In genomic region chr1:155324717-155325595, GRCh38 we compare ENCODE assay signal across 8 cellular contexts. TPM values are rescaled to one million over a fixed set of nuclear protein-coding genes. Genes with fewer than 3 reads are reported as not detected.
DNase-seq lines count a peak whose midpoint lies in the region; ATAC-seq and TF ChIP-seq lines count a peak whose summit lies in the region.

No MANE protein-coding gene starts in this region.

- CTCF ChIA-PET in Panc1 (lab: Charles Lee): interaction anchor here (3.5 kb wide), 1 partner anchor 74 kb away, joined by 34 read pairs; no protein-coding TSS in a partner anchor

- H3K9me3 Mint-ChIP-seq in stimulated activated effector memory CD8-positive, alpha-beta T cell treated with anti-CD3 and anti-CD28 coated beads, Interleukin-12 subunit alpha, Interleukin-12 subunit beta, amount 100 ng/mL, for 72 hours: no peaks in the 10 kb centered on the region

- H3K27ac ChIP-seq in HL-60 (replicated peaks) (peak overlapping the region; percentile 87), Panc1 (ENCODE audit: low read length) (peak overlapping the region; percentile 95), caudate nucleus (ENCODE audit: low read depth, low read length) (peak overlapping the region; percentile 97)

- H3K27ac Mint-ChIP-seq in stimulated activated effector memory CD8-positive, alpha-beta T cell treated with anti-CD3 and anti-CD28 coated beads, Interleukin-12 subunit alpha, Interleukin-12 subunit beta, amount 100 ng/mL, for 72 hours: peak overlapping the region; percentile 94

- H3K36me3 ChIP-seq in Panc1 (ENCODE audit: control insufficient read depth, insufficient read depth, low read length) (no peaks in the 10 kb centered on the region; the same call in none of the 2 replicates), kidney epithelial cell (ENCODE audit: control insufficient read depth, insufficient read depth, low read length) (no peaks in the 10 kb centered on the region)

- peaks cover 42% of the 10 kb centered on the region for H3K4me1 Mint-ChIP-seq in stimulated activated effector memory CD8-positive, alpha-beta T cell treated with anti-CD3 and anti-CD28 coated beads, Interleukin-12 subunit alpha, Interleukin-12 subunit beta, amount 100 ng/mL, for 72 hours

- peaks cover 47% of the 10 kb centered on the region for H3K36me3 Mint-ChIP-seq in stimulated activated effector memory CD8-positive, alpha-beta T cell treated with anti-CD3 and anti-CD28 coated beads, Interleukin-12 subunit alpha, Interleukin-12 subunit beta, amount 100 ng/mL, for 72 hours

- peaks cover 40% of the 10 kb centered on the region for H3K4me1 ChIP-seq in Panc1 (ENCODE audit: control insufficient read depth, insufficient read depth, low read length)

- H3K4me3 ChIP-seq in HL-60 (replicated peaks; ENCODE audit: insufficient read depth, low read length) (peak overlapping the region; percentile 94), Panc1 (ENCODE audit: low read depth in 2 of 2, low read length in 2 of 2) (peak overlapping the region; percentile 92 to 96), kidney epithelial cell (ENCODE audit: low read depth, low read length) (peak overlapping the region; percentile 90)

- ATAC-seq in Panc1 (peak; percentile 28), GM19328 (IDR thresholded peaks at IDR 0.05; ENCODE audit: unreplicated experiment) (no peak), GM21515 (IDR thresholded peaks at IDR 0.05; ENCODE audit: unreplicated experiment) (no peak)
- ATAC-seq in stimulated activated effector memory CD8-positive, alpha-beta T cell treated with anti-CD3 and anti-CD28 coated beads, Interleukin-12 subunit alpha, Interleukin-12 subunit beta, amount 100 ng/mL, for 72 hours: no peak

- TF ChIP-seq CTCF in HL-60 (IDR thresholded peaks at IDR 0.05; ENCODE audit: insufficient read depth, low read length): peak; percentile 22
- TF ChIP-seq CTCF in Panc1 (IDR thresholded peaks at IDR 0.05): peak; percentile 79; the same call in 1 of the 2 replicates
- peak; percentile 61 for TF ChIP-seq CTCF in kidney epithelial cell (IDR thresholded peaks at IDR 0.05; ENCODE audit: insufficient read depth, low read length, poor library complexity, severe bottlenecking)

- H3K4me3 Mint-ChIP-seq in stimulated activated effector memory CD8-positive, alpha-beta T cell treated with anti-CD3 and anti-CD28 coated beads, Interleukin-12 subunit alpha, Interleukin-12 subunit beta, amount 100 ng/mL, for 72 hours: peak overlapping the region; percentile 82

- TSS peak; percentile 59 for BruUV-seq in Panc1 (replicated peaks; lab: Mats Ljungman, UMichigan)

- DNase-seq in DMS79 (lab: John Stamatoyannopoulos, UW): peak; percentile 8
- peak in 1 of 2 experiments; percentile 39 for DNase-seq in HL-60 (ENCODE audit: low read depth in 1 of 2, low spot score in 1 of 2)
- DNase-seq in Panc1 (ENCODE audit: low read depth, low spot score): no peak
- peak in 3 of 61 donors; percentile 31 to 63 (median 40) for DNase-seq in caudate nucleus (lab: John Stamatoyannopoulos, UW)
- DNase-seq in kidney epithelial cell (ENCODE audit: low read depth): no peak
- no peak for DNase-seq in stimulated activated effector memory CD8-positive, alpha-beta T cell treated with anti-CD3 and anti-CD28 coated beads, Interleukin-12 subunit alpha, Interleukin-12 subunit beta, amount 100 ng/mL, for 72 hours (ENCODE audit: low spot score in 2 of 2)

- H3K27me3 ChIP-seq in HL-60 (ENCODE audit: insufficient read depth, poor library complexity, severe bottlenecking): no peaks in the 10 kb centered on the region
- H3K27me3 ChIP-seq in Panc1 (ENCODE audit: control insufficient read depth, insufficient read depth, low read length): no peaks in the 10 kb centered on the region
- H3K27me3 ChIP-seq in kidney epithelial cell (ENCODE audit: control insufficient read depth, insufficient read depth, low read length): no peaks in the 10 kb centered on the region

- H3K9me3 ChIP-seq in Panc1 (ENCODE audit: control insufficient read depth, insufficient read depth, low read depth, low read length): no peaks in the 10 kb centered on the region

- POLR2A ChIA-PET in Panc1 (lab: Charles Lee): interaction anchor here (0.9 kb wide), 1 partner anchor 115 kb away, joined by 3 read pairs; no protein-coding TSS in a partner anchor

- in situ Hi-C loops in Panc1 (cut with HindIII; ENCODE audit: low pct_unique_long_range_greater_than_20kb, low sequenced_read_pairs): no loop called here

- intact Hi-C loops in Panc1 (cut with micrococcal nuclease; ENCODE audit: unreplicated experiment): no loop called here

RNA-seq across cellular contexts. Expression of gene RUSC1, which starts 4.3 kb away (rescaled TPM):
- total RNA-seq in Panc1 (2021; ENCODE audit: unreplicated experiment) (77.9 TPM), kidney epithelial cell (38.1 and 38.3 TPM in 2 replicates)
- polyA plus RNA-seq in Panc1 (2012; ENCODE audit: insufficient read length): 72.9 TPM

RNA-seq across cellular contexts. Expression of gene FDPS, which starts 16.3 kb away (rescaled TPM):
- 255 TPM for total RNA-seq in Panc1 (2021; ENCODE audit: unreplicated experiment)
- polyA plus RNA-seq in Panc1 (2012; ENCODE audit: insufficient read length): 170 TPM
- total RNA-seq in kidney epithelial cell: 248 and 271 TPM in 2 replicates

RNA-seq across cellular contexts. Expression of gene PKLR, which starts 23.7 kb away (rescaled TPM):
- 0.13 TPM for total RNA-seq in Panc1 (2021; ENCODE audit: unreplicated experiment)
- polyA plus RNA-seq in Panc1 (2012; ENCODE audit: insufficient read length): not detected
- not detected in 2 replicates for total RNA-seq in kidney epithelial cell

RNA-seq across cellular contexts. Expression of gene HCN3, which starts 47.7 kb away (rescaled TPM):
- 7.8 TPM for total RNA-seq in Panc1 (2021; ENCODE audit: unreplicated experiment)
- polyA plus RNA-seq in Panc1 (2012; ENCODE audit: insufficient read length): 8.6 TPM
- total RNA-seq in kidney epithelial cell: 2.8 and 3.8 TPM in 2 replicates

RNA-seq across cellular contexts. Expression of gene CLK2, which starts 51.7 kb away (rescaled TPM):
- total RNA-seq in Panc1 (2021; ENCODE audit: unreplicated experiment): 43.6 TPM
- polyA plus RNA-seq in Panc1 (2012; ENCODE audit: insufficient read length): 38.2 TPM
- 21.7 and 24.2 TPM in 2 replicates for total RNA-seq in kidney epithelial cell

Comparison
In these comparisons a context has a peak if more than half of its experiments do, and no peak if none do; other contexts are left out.
1. CTCF ChIP-seq: peak in every context shown above with its lines; median percentile 79 in Panc1; 61 in kidney epithelial cell; 22 in HL-60.